19 cellular contexts compared by ENCODE assay signal in genomic region chr12:113249546-113249945, GRCh38. TPM values are rescaled to one million over a fixed set of nuclear protein-coding genes. Genes with fewer than 3 reads are reported as not detected.
DNase-seq lines count a peak whose midpoint lies in the region; ATAC-seq and TF ChIP-seq lines count a peak whose summit lies in the region.
"Had no signal": no experiment of that assay in that cellular context is flagged by ENCODE, and none has a peak within 500 bp of the region (broad histone marks: within the 10 kb centered on the region; RNA-seq: fewer than 3 reads in every experiment).

No MANE protein-coding gene starts in this region.

- H3K9me3 ChIP-seq in T-helper 17 cell (ENCODE audit: control insufficient read depth, low read length, poor library complexity, severe bottlenecking): no peaks in the 10 kb centered on the region
- H3K9me3 ChIP-seq in thoracic aorta: no peaks in the 10 kb centered on the region

- H3K4me3 Mint-ChIP-seq in T-helper 17 cell: no peak overlapping the region
- no peak overlapping the region for H3K4me3 Mint-ChIP-seq in nephron

- H3K36me3 Mint-ChIP-seq in T-helper 17 cell (ENCODE audit: low read depth) (peaks cover 3% of the 10 kb centered on the region), nephron (ENCODE audit: low read depth) (peaks cover 12% of the 10 kb centered on the region)

- no peaks in the 10 kb centered on the region for H3K27me3 Mint-ChIP-seq in T-helper 17 cell
- H3K27me3 Mint-ChIP-seq in nephron (ENCODE audit: low read depth): peaks cover 8% of the 10 kb centered on the region

- H3K9me3 Mint-ChIP-seq in nephron: peaks cover 3% of the 10 kb centered on the region

- peaks cover 32 to 60% of the 10 kb centered on the region in 2 donors for H3K4me1 ChIP-seq in thoracic aorta (ENCODE audit: control insufficient read depth in 1 of 2, low read depth in 2 of 2)

- in situ Hi-C loops in G401 (cut with HindIII; ENCODE audit: low sequenced_read_pairs): no loop called here

- peaks cover 5% of the 10 kb centered on the region for H3K36me3 ChIP-seq in thoracic aorta

- H3K27ac Mint-ChIP-seq in T-helper 17 cell: peak overlapping the region; percentile 32
- peak overlapping the region; percentile 20 to 96 (median 95) for H3K27ac Mint-ChIP-seq in nephron

- TF ChIP-seq CTCF in nephron (IDR thresholded peaks at IDR 0.05; ENCODE audit: unreplicated experiment in 3 of 3) (no peak), thoracic aorta (IDR thresholded peaks at IDR 0.05) (no peak)

- ATAC-seq in T-helper 17 cell (no peak), thoracic aorta (ENCODE audit: insufficient number of reproducible peaks, low FRiP score, low read depth) (no peak), GM18873 (IDR thresholded peaks at IDR 0.05; ENCODE audit: low FRiP score, unreplicated experiment) (no peak)

- peaks cover 10% of the 10 kb centered on the region for H3K4me1 Mint-ChIP-seq in T-helper 17 cell
- peaks cover 44% of the 10 kb centered on the region for H3K4me1 Mint-ChIP-seq in nephron

- peak overlapping the region; percentile 25 to 50 for H3K27ac ChIP-seq in thoracic aorta
- H3K27ac ChIP-seq: C4-2B, Peyer's patch had no signal

- DNase-seq in G401 (ENCODE audit: low spot score) (peak; percentile 63), T-helper 17 cell (no peak), thoracic aorta (ENCODE audit: low spot score) (no peak), DMS53 (lab: John Stamatoyannopoulos, UW) (no peak)
- no peak for DNase-seq in NK-92 treated with Interleukin-12 subunit alpha and Interleukin-12 subunit beta, amount 100 ng/mL, for 24 hours (lab: John Stamatoyannopoulos, UW)
- DNase-seq: DMS79, H7, KBM-7, NCI-H1092 treated with DMSO at 0.1 percent for 48 hours, NCI-H1436 treated with DMSO at 0.1 percent for 48 hours, NCI-H2029, NCI-H2227 treated with DMSO at 0.1 percent for 48 hours, NCI-H510A treated with DMSO at 0.1 percent for 48 hours, NCI-H748 treated with DMSO at 0.1 percent for 48 hours, Peyer's patch, SW 1271 had no signal

- H3K4me3 ChIP-seq in thoracic aorta: no peak overlapping the region
- H3K4me3 ChIP-seq: Peyer's patch had no signal

- H3K27me3 ChIP-seq in thoracic aorta (replicated peaks; ENCODE audit: insufficient read depth): no peaks in the 10 kb centered on the region
- H3K27me3 ChIP-seq: Peyer's patch had no signal

RNA-seq across cellular contexts. Expression of gene TPCN1, which starts 28.3 kb away (rescaled TPM):
- 6.9 and 14.3 TPM in 2 replicates for total RNA-seq in G401 (2014; rRNA removed; shearing (Covaris generic))
- total RNA-seq in T-helper 17 cell (10 to 100 TPM; 39.9 to 59.0 TPM), thoracic aorta (10 to 100 TPM; 84.1 to 93.5 TPM)
